Comparison of ENCODE assay signal across 1 cellular context in the genomic region with DNA sequence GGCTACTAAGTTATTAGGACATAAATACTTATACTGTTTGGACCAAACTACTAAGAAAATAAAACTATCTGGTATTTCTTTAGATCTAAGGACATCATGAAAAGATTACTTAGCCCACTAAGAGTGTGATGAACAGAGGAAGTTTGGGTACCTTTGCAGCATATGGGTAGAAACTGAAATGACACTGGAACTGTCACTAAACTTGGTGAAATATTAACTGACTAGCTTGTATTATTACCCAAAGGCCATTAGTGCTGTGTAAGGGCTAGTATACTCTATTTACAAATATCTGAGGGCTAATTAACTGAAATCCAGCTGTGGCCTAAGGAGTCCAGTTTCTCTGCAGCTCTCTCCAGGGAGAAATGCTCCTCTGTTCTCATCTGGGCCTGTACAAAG.
TF ChIP-seq lines count a peak whose summit lies in the region.

No MANE protein-coding gene starts in this region.

TF ChIP-seq in HepG2, 621 proteins besides CTCF, POLR2A, EP300 and RAD21 (continued from another document and continues in another):
- TF ChIP-seq, protein P1, sequence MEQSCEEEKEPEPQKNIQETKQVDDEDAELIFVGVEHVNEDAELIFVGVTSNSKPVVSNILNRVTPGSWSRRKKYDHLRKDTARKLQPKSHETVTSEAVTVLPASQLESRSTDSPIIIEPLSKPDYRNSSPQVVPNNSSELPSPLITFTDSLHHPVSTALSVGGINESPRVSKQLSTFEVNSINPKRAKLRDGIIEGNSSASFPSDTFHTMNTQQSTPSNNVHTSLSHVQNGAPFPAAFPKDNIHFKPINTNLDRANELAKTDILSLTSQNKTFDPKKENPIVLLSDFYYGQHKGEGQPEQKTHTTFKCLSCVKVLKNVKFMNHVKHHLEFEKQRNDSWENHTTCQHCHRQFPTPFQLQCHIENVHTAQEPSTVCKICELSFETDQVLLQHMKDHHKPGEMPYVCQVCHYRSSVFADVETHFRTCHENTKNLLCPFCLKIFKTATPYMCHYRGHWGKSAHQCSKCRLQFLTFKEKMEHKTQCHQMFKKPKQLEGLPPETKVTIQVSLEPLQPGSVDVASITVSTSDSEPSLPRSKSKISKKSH (CRISPR knock-in tag; IDR thresholded peaks at IDR 0.05; ENCODE audit: borderline replicate concordance), result no peak
- TF ChIP-seq RBAK (CRISPR knock-in tag; IDR thresholded peaks at IDR 0.05) (no peak), SOX13 (IDR thresholded peaks at IDR 0.05) (no peak), SOX13 (CRISPR knock-in tag; conservative IDR thresholded peaks at IDR 0.05 in 1 of 2, IDR thresholded peaks at IDR 0.05 in 1 of 2) (0 out of 4 replicates have a peak, but pooled peaks of 1 of the 2 experiments have one; percentile 5), ZNF746 (CRISPR knock-in tag; IDR thresholded peaks at IDR 0.05) (no peak), ZZZ3 (CRISPR knock-in tag; IDR thresholded peaks at IDR 0.05; ENCODE audit: borderline replicate concordance) (no peak), MIER3 (CRISPR knock-in tag; IDR thresholded peaks at IDR 0.05; ENCODE audit: borderline replicate concordance) (0 out of 2 replicates have a peak, but pooled peaks have one; percentile 13), ZNF44 (CRISPR knock-in tag; IDR thresholded peaks at IDR 0.05) (no peak), FOXP1 (IDR thresholded peaks at IDR 0.05) (no peak), FOXP1 (CRISPR knock-in tag; IDR thresholded peaks at IDR 0.05) (peak; percentile 25; the same call in 1 of the 2 replicates), ZNF644 (CRISPR knock-in tag; IDR thresholded peaks at IDR 0.05; ENCODE audit: low read depth) (no peak), CREM (IDR thresholded peaks at IDR 0.05) (peak; percentile 16; the same call in 1 of the 2 replicates), CREM (CRISPR knock-in tag; IDR thresholded peaks at IDR 0.05) (no peak), SAP130 (CRISPR knock-in tag; IDR thresholded peaks at IDR 0.05; ENCODE audit: low read depth) (peak; percentile 25; the same call in 1 of the 2 replicates), GATAD2A (CRISPR knock-in tag; IDR thresholded peaks at IDR 0.05) (0 out of 2 replicates have a peak, but pooled peaks have one; percentile 29), SMARCC2 (IDR thresholded peaks at IDR 0.05) (no peak), GTF3A (CRISPR knock-in tag; conservative IDR thresholded peaks at IDR 0.05) (no peak), SMAD9 (CRISPR knock-in tag; IDR thresholded peaks at IDR 0.05) (no peak), HNRNPLL (IDR thresholded peaks at IDR 0.05; ENCODE audit: low read depth, low read length, poor library complexity, severe bottlenecking) (no peak), MZF1 (CRISPR knock-in tag; IDR thresholded peaks at IDR 0.05; ENCODE audit: borderline replicate concordance) (no peak), ZNF205 (CRISPR knock-in tag; IDR thresholded peaks at IDR 0.05) (no peak), MAFF (IDR thresholded peaks at IDR 0.05; ENCODE audit: low read depth, low read length) (0 out of 2 replicates have a peak, but pooled peaks have one; percentile 3), PHB2 (IDR thresholded peaks at IDR 0.05; ENCODE audit: partially characterized antibody) (no peak), ZNF7 (CRISPR knock-in tag; IDR thresholded peaks at IDR 0.05) (no peak)
- TF ChIP-seq, protein P2, sequence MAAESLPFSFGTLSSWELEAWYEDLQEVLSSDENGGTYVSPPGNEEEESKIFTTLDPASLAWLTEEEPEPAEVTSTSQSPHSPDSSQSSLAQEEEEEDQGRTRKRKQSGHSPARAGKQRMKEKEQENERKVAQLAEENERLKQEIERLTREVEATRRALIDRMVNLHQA (CRISPR knock-in tag; IDR thresholded peaks at IDR 0.05), result no peak
- TF ChIP-seq, protein P3, sequence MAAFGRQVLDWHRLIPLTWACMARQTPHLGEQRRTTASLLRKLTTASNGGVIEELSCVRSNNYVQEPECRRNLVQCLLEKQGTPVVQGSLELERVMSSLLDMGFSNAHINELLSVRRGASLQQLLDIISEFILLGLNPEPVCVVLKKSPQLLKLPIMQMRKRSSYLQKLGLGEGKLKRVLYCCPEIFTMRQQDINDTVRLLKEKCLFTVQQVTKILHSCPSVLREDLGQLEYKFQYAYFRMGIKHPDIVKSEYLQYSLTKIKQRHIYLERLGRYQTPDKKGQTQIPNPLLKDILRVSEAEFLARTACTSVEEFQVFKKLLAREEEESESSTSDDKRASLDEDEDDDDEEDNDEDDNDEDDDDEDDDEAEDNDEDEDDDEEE (CRISPR knock-in tag; IDR thresholded peaks at IDR 0.05), result no peak
- TF ChIP-seq, protein P4, sequence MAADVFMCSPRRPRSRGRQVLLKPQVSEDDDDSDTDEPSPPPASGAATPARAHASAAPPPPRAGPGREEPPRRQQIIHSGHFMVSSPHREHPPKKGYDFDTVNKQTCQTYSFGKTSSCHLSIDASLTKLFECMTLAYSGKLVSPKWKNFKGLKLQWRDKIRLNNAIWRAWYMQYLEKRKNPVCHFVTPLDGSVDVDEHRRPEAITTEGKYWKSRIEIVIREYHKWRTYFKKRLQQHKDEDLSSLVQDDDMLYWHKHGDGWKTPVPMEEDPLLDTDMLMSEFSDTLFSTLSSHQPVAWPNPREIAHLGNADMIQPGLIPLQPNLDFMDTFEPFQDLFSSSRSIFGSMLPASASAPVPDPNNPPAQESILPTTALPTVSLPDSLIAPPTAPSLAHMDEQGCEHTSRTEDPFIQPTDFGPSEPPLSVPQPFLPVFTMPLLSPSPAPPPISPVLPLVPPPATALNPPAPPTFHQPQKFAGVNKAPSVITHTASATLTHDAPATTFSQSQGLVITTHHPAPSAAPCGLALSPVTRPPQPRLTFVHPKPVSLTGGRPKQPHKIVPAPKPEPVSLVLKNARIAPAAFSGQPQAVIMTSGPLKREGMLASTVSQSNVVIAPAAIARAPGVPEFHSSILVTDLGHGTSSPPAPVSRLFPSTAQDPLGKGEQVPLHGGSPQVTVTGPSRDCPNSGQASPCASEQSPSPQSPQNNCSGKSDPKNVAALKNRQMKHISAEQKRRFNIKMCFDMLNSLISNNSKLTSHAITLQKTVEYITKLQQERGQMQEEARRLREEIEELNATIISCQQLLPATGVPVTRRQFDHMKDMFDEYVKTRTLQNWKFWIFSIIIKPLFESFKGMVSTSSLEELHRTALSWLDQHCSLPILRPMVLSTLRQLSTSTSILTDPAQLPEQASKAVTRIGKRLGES (CRISPR knock-in tag; IDR thresholded peaks at IDR 0.05; ENCODE audit: borderline replicate concordance), result no peak
- TF ChIP-seq, protein P5, sequence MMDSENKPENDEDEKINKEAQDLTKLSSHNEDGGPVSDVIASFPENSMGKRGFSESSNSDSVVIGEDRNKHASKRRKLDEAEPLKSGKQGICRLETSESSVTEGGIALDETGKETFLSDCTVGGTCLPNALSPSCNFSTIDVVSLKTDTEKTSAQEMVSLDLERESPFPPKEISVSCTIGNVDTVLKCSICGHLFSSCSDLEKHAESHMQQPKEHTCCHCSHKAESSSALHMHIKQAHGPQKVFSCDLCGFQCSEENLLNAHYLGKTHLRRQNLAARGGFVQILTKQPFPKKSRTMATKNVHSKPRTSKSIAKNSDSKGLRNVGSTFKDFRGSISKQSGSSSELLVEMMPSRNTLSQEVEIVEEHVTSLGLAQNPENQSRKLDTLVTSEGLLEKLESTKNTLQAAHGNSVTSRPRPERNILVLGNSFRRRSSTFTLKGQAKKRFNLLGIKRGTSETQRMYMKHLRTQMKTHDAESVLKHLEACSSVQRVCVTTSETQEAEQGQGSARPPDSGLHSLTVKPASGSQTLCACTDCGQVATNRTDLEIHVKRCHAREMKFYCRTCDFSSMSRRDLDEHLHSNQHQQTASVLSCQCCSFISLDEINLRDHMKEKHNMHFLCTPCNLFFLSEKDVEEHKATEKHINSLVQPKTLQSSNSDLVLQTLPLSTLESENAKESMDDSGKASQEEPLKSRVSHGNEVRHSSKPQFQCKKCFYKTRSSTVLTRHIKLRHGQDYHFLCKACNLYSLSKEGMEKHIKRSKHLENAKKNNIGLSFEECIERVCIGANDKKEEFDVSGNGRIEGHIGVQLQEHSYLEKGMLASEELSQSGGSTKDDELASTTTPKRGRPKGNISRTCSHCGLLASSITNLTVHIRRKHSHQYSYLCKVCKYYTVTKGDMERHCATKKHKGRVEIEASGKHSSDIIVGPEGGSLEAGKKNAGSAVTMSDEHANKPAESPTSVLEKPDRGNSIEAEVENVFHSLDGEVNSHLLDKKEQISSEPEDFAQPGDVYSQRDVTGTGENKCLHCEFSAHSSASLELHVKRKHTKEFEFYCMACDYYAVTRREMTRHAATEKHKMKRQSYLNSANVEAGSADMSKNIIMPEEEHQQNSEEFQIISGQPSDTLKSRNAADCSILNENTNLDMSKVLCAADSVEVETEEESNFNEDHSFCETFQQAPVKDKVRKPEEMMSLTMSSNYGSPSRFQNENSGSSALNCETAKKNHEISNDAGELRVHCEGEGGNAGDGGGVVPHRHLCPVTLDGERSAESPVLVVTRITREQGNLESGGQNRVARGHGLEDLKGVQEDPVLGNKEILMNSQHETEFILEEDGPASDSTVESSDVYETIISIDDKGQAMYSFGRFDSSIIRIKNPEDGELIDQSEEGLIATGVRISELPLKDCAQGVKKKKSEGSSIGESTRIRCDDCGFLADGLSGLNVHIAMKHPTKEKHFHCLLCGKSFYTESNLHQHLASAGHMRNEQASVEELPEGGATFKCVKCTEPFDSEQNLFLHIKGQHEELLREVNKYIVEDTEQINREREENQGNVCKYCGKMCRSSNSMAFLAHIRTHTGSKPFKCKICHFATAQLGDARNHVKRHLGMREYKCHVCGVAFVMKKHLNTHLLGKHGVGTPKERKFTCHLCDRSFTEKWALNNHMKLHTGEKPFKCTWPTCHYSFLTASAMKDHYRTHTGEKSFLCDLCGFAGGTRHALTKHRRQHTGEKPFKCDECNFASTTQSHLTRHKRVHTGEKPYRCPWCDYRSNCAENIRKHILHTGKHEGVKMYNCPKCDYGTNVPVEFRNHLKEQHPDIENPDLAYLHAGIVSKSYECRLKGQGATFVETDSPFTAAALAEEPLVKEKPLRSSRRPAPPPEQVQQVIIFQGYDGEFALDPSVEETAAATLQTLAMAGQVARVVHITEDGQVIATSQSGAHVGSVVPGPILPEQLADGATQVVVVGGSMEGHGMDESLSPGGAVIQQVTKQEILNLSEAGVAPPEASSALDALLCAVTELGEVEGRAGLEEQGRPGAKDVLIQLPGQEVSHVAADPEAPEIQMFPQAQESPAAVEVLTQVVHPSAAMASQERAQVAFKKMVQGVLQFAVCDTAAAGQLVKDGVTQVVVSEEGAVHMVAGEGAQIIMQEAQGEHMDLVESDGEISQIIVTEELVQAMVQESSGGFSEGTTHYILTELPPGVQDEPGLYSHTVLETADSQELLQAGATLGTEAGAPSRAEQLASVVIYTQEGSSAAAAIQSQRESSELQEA (CRISPR knock-in tag; IDR thresholded peaks at IDR 0.05; ENCODE audit: not compliant biosample characterization), result no peak
- TF ChIP-seq, protein P6, sequence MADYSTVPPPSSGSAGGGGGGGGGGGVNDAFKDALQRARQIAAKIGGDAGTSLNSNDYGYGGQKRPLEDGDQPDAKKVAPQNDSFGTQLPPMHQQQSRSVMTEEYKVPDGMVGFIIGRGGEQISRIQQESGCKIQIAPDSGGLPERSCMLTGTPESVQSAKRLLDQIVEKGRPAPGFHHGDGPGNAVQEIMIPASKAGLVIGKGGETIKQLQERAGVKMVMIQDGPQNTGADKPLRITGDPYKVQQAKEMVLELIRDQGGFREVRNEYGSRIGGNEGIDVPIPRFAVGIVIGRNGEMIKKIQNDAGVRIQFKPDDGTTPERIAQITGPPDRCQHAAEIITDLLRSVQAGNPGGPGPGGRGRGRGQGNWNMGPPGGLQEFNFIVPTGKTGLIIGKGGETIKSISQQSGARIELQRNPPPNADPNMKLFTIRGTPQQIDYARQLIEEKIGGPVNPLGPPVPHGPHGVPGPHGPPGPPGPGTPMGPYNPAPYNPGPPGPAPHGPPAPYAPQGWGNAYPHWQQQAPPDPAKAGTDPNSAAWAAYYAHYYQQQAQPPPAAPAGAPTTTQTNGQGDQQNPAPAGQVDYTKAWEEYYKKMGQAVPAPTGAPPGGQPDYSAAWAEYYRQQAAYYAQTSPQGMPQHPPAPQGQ (CRISPR knock-in tag; IDR thresholded peaks at IDR 0.05; ENCODE audit: borderline replicate concordance), result no peak
- TF ChIP-seq, protein P7, sequence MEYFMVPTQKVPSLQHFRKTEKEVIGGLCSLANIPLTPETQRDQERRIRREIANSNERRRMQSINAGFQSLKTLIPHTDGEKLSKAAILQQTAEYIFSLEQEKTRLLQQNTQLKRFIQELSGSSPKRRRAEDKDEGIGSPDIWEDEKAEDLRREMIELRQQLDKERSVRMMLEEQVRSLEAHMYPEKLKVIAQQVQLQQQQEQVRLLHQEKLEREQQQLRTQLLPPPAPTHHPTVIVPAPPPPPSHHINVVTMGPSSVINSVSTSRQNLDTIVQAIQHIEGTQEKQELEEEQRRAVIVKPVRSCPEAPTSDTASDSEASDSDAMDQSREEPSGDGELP (IDR thresholded peaks at IDR 0.05; ENCODE audit: borderline replicate concordance, low read depth), result no peak
- TF ChIP-seq, protein P8, sequence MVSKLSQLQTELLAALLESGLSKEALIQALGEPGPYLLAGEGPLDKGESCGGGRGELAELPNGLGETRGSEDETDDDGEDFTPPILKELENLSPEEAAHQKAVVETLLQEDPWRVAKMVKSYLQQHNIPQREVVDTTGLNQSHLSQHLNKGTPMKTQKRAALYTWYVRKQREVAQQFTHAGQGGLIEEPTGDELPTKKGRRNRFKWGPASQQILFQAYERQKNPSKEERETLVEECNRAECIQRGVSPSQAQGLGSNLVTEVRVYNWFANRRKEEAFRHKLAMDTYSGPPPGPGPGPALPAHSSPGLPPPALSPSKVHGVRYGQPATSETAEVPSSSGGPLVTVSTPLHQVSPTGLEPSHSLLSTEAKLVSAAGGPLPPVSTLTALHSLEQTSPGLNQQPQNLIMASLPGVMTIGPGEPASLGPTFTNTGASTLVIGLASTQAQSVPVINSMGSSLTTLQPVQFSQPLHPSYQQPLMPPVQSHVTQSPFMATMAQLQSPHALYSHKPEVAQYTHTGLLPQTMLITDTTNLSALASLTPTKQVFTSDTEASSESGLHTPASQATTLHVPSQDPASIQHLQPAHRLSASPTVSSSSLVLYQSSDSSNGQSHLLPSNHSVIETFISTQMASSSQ (IDR thresholded peaks at IDR 0.05; ENCODE audit: low read depth), result peak; percentile 54; the same call in 1 of the 2 replicates
- TF ChIP-seq, protein P8 (CRISPR knock-in tag; IDR thresholded peaks at IDR 0.05; ENCODE audit: borderline replicate concordance), result no peak
- TF ChIP-seq, protein P9, sequence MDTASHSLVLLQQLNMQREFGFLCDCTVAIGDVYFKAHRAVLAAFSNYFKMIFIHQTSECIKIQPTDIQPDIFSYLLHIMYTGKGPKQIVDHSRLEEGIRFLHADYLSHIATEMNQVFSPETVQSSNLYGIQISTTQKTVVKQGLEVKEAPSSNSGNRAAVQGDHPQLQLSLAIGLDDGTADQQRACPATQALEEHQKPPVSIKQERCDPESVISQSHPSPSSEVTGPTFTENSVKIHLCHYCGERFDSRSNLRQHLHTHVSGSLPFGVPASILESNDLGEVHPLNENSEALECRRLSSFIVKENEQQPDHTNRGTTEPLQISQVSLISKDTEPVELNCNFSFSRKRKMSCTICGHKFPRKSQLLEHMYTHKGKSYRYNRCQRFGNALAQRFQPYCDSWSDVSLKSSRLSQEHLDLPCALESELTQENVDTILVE (CRISPR knock-in tag; IDR thresholded peaks at IDR 0.05), result 0 out of 2 replicates have a peak, but pooled peaks have one; percentile 26
